Comparison of ENCODE assay signal across 8 cellular contexts in genomic region chr4:89308161-89308500, GRCh38. TPM values are rescaled to one million over a fixed set of nuclear protein-coding genes. Genes with fewer than 3 reads are reported as not detected.
DNase-seq lines count a peak whose midpoint lies in the region; ATAC-seq lines count a peak whose summit lies in the region.

No MANE protein-coding gene starts in this region.

- H3K27ac Mint-ChIP-seq in activated CD4-positive, alpha-beta T cell treated with anti-CD3 and anti-CD28 coated beads for 36 hours, result peak overlapping the region; percentile 51
- peak overlapping the region; percentile 43 for H3K27ac Mint-ChIP-seq in activated CD8-positive, alpha-beta T cell treated with anti-CD3 and anti-CD28 coated beads, Interleukin-2, amount 10 ng/mL, durations not matched to agents 7 days and 5 days

- peak overlapping the region; percentile 77 for H3K4me3 Mint-ChIP-seq in activated CD4-positive, alpha-beta T cell treated with anti-CD3 and anti-CD28 coated beads for 36 hours
- peak overlapping the region; percentile 90 for H3K4me3 Mint-ChIP-seq in activated CD8-positive, alpha-beta T cell treated with anti-CD3 and anti-CD28 coated beads, Interleukin-2, amount 10 ng/mL, durations not matched to agents 7 days and 5 days

- H3K9me3 Mint-ChIP-seq in activated CD4-positive, alpha-beta T cell treated with anti-CD3 and anti-CD28 coated beads for 36 hours (ENCODE audit: low read depth), result no peaks in the 10 kb centered on the region
- H3K9me3 Mint-ChIP-seq in activated CD8-positive, alpha-beta T cell treated with anti-CD3 and anti-CD28 coated beads, Interleukin-2, amount 10 ng/mL, durations not matched to agents 7 days and 5 days (ENCODE audit: insufficient read depth), result no peaks in the 10 kb centered on the region

- ATAC-seq in activated CD4-positive, alpha-beta T cell treated with anti-CD3 and anti-CD28 coated beads for 36 hours, result peak; percentile 11
- ATAC-seq in activated CD8-positive, alpha-beta T cell treated with anti-CD3 and anti-CD28 coated beads, Interleukin-2, amount 10 ng/mL, durations not matched to agents 7 days and 5 days, result peak; percentile 10
- ATAC-seq in HG03565 (IDR thresholded peaks at IDR 0.05; ENCODE audit: unreplicated experiment), result no peak

- H3K27me3 ChIP-seq in iPS-20b (ENCODE audit: insufficient read depth, low read length), result peaks cover 27% of the 10 kb centered on the region

- peaks cover 3% of the 10 kb centered on the region; the same call in 1 of the 2 replicates for H3K4me1 ChIP-seq in iPS-20b (ENCODE audit: insufficient read depth, low read length)

- intact Hi-C loops in activated CD4-positive, alpha-beta T cell treated with anti-CD3 and anti-CD28 coated beads for 36 hours (cut with DNase I, micrococcal nuclease), result loop anchor here (1.0 to 5.0 kb wide), 4 partner anchors 9 to 196 kb away; partner anchors contain the start of gene TIGD2 (in 1 of the 2)

- no peaks in the 10 kb centered on the region for H3K36me3 Mint-ChIP-seq in activated CD4-positive, alpha-beta T cell treated with anti-CD3 and anti-CD28 coated beads for 36 hours (ENCODE audit: low read depth)
- H3K36me3 Mint-ChIP-seq in activated CD8-positive, alpha-beta T cell treated with anti-CD3 and anti-CD28 coated beads, Interleukin-2, amount 10 ng/mL, durations not matched to agents 7 days and 5 days (ENCODE audit: low read depth), result peaks cover 36% of the 10 kb centered on the region

- H3K9ac ChIP-seq in iPS-20b (ENCODE audit: low read depth, low read length), result peak overlapping the region; percentile 53; the same call in 1 of the 2 replicates

- H3K27ac ChIP-seq in iPS-20b (ENCODE audit: low read length), result no peak overlapping the region
- H3K27ac ChIP-seq in substantia nigra (ENCODE audit: low read depth, low read length, poor library complexity, severe bottlenecking), result peak overlapping the region; percentile 24

- H3K9me3 ChIP-seq in iPS-20b (ENCODE audit: insufficient read depth, low read depth, low read length), result no peaks in the 10 kb centered on the region

- no peak for DNase-seq in activated CD4-positive, alpha-beta T cell treated with anti-CD3 and anti-CD28 coated beads for 36 hours
- no peak for DNase-seq in activated CD4-positive, alpha-beta T cell treated with anti-CD3 and anti-CD28 coated beads for 1 hour
- no peak for DNase-seq in activated CD8-positive, alpha-beta T cell treated with anti-CD3 and anti-CD28 coated beads, Interleukin-2, amount 10 ng/mL, durations not matched to agents 7 days and 5 days
- DNase-seq in substantia nigra (lab: John Stamatoyannopoulos, UW) (no peak), Ammon's horn (ENCODE audit: low spot score) (no peak), glomerular visceral epithelial cell (ENCODE audit: extremely low spot score) (no peak)

- CTCF ChIA-PET in activated CD4-positive, alpha-beta T cell treated with anti-CD3 and anti-CD28 coated beads for 36 hours (lab: Charles Lee), result interaction anchor here (1.1 to 2.0 kb wide), 6 partner anchors 9 to 82 kb away, joined by 3 to 17 read pairs (median 6); no protein-coding TSS in a partner anchor
- CTCF ChIA-PET in activated CD8-positive, alpha-beta T cell treated with anti-CD3 and anti-CD28 coated beads, Interleukin-2, amount 10 ng/mL, durations not matched to agents 7 days and 5 days (lab: Charles Lee), result interaction anchor here (0.7 to 2.2 kb wide), 10 partner anchors 9 to 82 kb away, joined by 3 to 11 read pairs (median 5); no protein-coding TSS in a partner anchor

- H3K36me3 ChIP-seq in iPS-20b (ENCODE audit: insufficient read depth, low read depth, low read length), result no peaks in the 10 kb centered on the region

- H3K4me3 ChIP-seq in iPS-20b (ENCODE audit: low read length), result peak overlapping the region; percentile 76; the same call in 1 of the 2 replicates

- peaks cover 54% of the 10 kb centered on the region for H3K4me1 Mint-ChIP-seq in activated CD4-positive, alpha-beta T cell treated with anti-CD3 and anti-CD28 coated beads for 36 hours
- peaks cover 47% of the 10 kb centered on the region for H3K4me1 Mint-ChIP-seq in activated CD8-positive, alpha-beta T cell treated with anti-CD3 and anti-CD28 coated beads, Interleukin-2, amount 10 ng/mL, durations not matched to agents 7 days and 5 days (ENCODE audit: low read depth)

- POLR2A ChIA-PET in activated CD4-positive, alpha-beta T cell treated with anti-CD3 and anti-CD28 coated beads for 36 hours (lab: Charles Lee), result interaction anchor here (0.8 to 1.4 kb wide), 2 partner anchors 10 to 14 kb away, joined by 5 to 11 read pairs; no protein-coding TSS in a partner anchor
- POLR2A ChIA-PET in activated CD8-positive, alpha-beta T cell treated with anti-CD3 and anti-CD28 coated beads, Interleukin-2, amount 10 ng/mL, durations not matched to agents 7 days and 5 days (lab: Charles Lee), result interaction anchor here (1.1 to 2.7 kb wide), 4 partner anchors 9 to 58 kb away, joined by 3 to 28 read pairs (median 16); no protein-coding TSS in a partner anchor

- no peaks in the 10 kb centered on the region for H3K27me3 Mint-ChIP-seq in activated CD4-positive, alpha-beta T cell treated with anti-CD3 and anti-CD28 coated beads for 36 hours
- H3K27me3 Mint-ChIP-seq in activated CD8-positive, alpha-beta T cell treated with anti-CD3 and anti-CD28 coated beads, Interleukin-2, amount 10 ng/mL, durations not matched to agents 7 days and 5 days (ENCODE audit: low read depth), result no peaks in the 10 kb centered on the region

RNA-seq across cellular contexts. Expression of gene GPRIN3, which starts 0.5 kb away (rescaled TPM):
- total RNA-seq in activated CD4-positive, alpha-beta T cell treated with anti-CD3 and anti-CD28 coated beads for 36 hours, result 10 to 100 TPM; 10.5 to 12.2 TPM
- 10 to 100 TPM; 40.6 to 40.8 TPM for total RNA-seq in activated CD8-positive, alpha-beta T cell treated with anti-CD3 and anti-CD28 coated beads, Interleukin-2, amount 10 ng/mL, durations not matched to agents 7 days and 5 days
